In genomic region chr6:109096198-109096597, GRCh38 we compare ENCODE assay signal across 1 cellular context.
TF ChIP-seq lines count a peak whose summit lies in the region.

No MANE protein-coding gene starts in this region.

TF ChIP-seq in liver, 16 proteins besides CTCF, POLR2A, EP300 and RAD21 (continued from another document):
- TF ChIP-seq REST (IDR thresholded peaks at IDR 0.05): no peak
- no peak for TF ChIP-seq TAF1 (conservative IDR thresholded peaks at IDR 0.05)
- TF ChIP-seq YY1 (IDR thresholded peaks at IDR 0.05): no peak
- no peak for TF ChIP-seq HNF4A (conservative IDR thresholded peaks at IDR 0.05)
